In the genomic region with DNA sequence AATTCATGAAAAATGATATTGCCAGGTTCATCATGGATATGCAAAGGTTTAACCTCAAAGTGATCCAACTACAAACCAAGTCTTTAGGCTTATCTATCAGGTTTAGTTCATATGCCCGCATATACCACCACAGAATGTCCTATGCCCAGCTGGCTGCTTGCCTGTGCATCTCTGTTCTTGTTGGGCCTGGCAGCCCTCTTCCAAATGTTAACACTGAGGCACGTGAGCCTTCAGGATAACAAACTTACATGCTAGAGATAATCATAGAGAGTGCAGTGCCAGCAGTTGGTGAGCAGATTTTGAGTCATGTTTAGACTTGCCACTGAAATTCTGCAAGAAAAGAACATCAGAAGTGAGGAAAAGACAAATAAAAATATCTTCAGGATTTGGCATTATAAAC, we compare ENCODE assay signal across 20 cellular contexts.
"Had no signal": no experiment of that assay in that cellular context is flagged by ENCODE, and none has a peak within 500 bp of the region (broad histone marks: within the 10 kb centered on the region; RNA-seq: fewer than 3 reads in every experiment).

No MANE protein-coding gene starts in this region.

- H3K27ac ChIP-seq: dorsolateral prefrontal cortex, left lung, pancreas, right lobe of liver, tibial artery, upper lobe of left lung, uterus had no signal

- H3K36me3 Mint-ChIP-seq: naive B cell; stimulated activated memory B cell treated with anti-CD40 and anti-IgM and Interleukin-4, amounts not matched to agents 10 μg/mL and 1 μg/mL and 100 μg/mL, for 72 hours had no signal

- H3K27me3 ChIP-seq: dorsolateral prefrontal cortex, left lung, pancreas, right lobe of liver, tibial artery, upper lobe of left lung, uterus had no signal

- H3K9me3 Mint-ChIP-seq: nephron; stimulated activated naive CD8-positive, alpha-beta T cell treated with anti-CD3 and anti-CD28 coated beads, Interleukin-15, Interleukin-2, amounts not matched to agents 100 ng/mL and 50 ng/mL, for 24 hours had no signal

- H3K9me3 ChIP-seq: pancreas, right lobe of liver, tibial artery, upper lobe of left lung, uterus had no signal

- ATAC-seq: left lung; pancreas; right lobe of liver; stimulated activated memory B cell treated with anti-CD40 and anti-IgM and Interleukin-4, amounts not matched to agents 10 μg/mL and 1 μg/mL and 100 μg/mL, for 72 hours had no signal

- H3K4me3 ChIP-seq: dorsolateral prefrontal cortex, left lung, lung, pancreas, right lobe of liver, tibial artery, upper lobe of left lung, uterus had no signal

- H3K27ac Mint-ChIP-seq: naive B cell; nephron; progenitor cell of endocrine pancreas; stimulated activated memory B cell treated with anti-CD40 and anti-IgM and Interleukin-4, amounts not matched to agents 10 μg/mL and 1 μg/mL and 100 μg/mL, for 72 hours; stimulated activated naive CD8-positive, alpha-beta T cell treated with anti-CD3 and anti-CD28 coated beads, Interleukin-15, Interleukin-2, amounts not matched to agents 100 ng/mL and 50 ng/mL, for 24 hours had no signal

- H3K4me1 ChIP-seq: left lung, pancreas, right lobe of liver, tibial artery, upper lobe of left lung, uterus had no signal

- H3K36me3 ChIP-seq: left lung, pancreas, right lobe of liver, tibial artery, upper lobe of left lung, uterus had no signal

- DNase-seq: cortex of kidney; effector CD8-positive, alpha-beta T cell; islet precursor cell; left lung; mesendoderm; naive B cell; occipital lobe; pancreas; right lobe of liver; stimulated activated CD4-positive, alpha-beta T cell treated with anti-CD3 and anti-CD28 coated beads, Interleukin-4, amount 100 ng/mL, for 1 hour; stimulated activated CD8-positive, alpha-beta memory T cell treated with anti-CD3 and anti-CD28 coated beads, Interleukin-4, amount 100 ng/mL, for 48 hours; tibial artery; upper lobe of left lung; uterus had no signal
